Comparison of ENCODE assay signal across 25 cellular contexts in the genomic region with DNA sequence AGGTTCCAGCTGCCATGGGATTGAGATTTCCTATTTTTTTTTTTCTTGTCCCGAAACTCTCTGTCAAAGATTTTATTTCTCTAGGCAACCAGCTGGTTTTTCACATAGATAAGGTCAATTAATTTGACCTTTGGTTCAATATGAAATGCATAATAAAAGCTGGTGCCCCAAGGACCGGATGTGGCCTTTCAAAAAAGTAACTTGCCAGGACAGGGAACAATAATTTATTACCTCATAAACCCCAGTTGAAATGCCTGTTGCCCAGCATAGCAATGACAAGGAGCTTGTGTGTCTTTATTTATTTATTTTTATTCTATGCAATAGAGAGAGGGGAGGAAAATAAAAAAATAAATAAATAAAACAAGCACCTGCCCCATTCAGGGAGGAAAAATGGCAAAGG.
"Had no signal": no experiment of that assay in that cellular context is flagged by ENCODE, and none has a peak within 500 bp of the region (broad histone marks: within the 10 kb centered on the region; RNA-seq: fewer than 3 reads in every experiment).

No MANE protein-coding gene starts in this region.

- H3K9me3 ChIP-seq: mucosa of descending colon, neutrophil, pancreas, right lobe of liver, thyroid gland had no signal

- ATAC-seq: foreskin keratinocyte; gastroesophageal sphincter; heart left ventricle; left lung; mucosa of descending colon; natural killer cell treated with Interleukin-12 subunit alpha and Interleukin-12 subunit beta and Interleukin-15 and Interleukin-18, amount 100 ng/mL, for 72 hours; pancreas; right lobe of liver; stimulated activated naive CD8-positive, alpha-beta T cell treated with anti-CD3 and anti-CD28 coated beads, Interleukin-15, amount 100 ng/mL, for 72 hours had no signal

- DNase-seq: dermis blood vessel endothelial cell; effector memory CD4-positive, alpha-beta T cell; foreskin keratinocyte; heart left ventricle; kidney; left lung; mesenchymal stem cell; mucosa of descending colon; naive B cell; pancreas; right lobe of liver; small intestine; stimulated activated CD4-positive, alpha-beta T cell treated with anti-CD3 and anti-CD28 coated beads, Interleukin-15, amount 100 ng/mL, for 24 hours; stimulated activated CD4-positive, alpha-beta T cell treated with anti-CD3 and anti-CD28 coated beads, Interleukin-2, amount 100 ng/mL, for 48 hours; stimulated activated naive CD4-positive, alpha-beta T cell; stimulated activated naive CD8-positive, alpha-beta T cell treated with anti-CD3 and anti-CD28 coated beads, Interleukin-15, amount 100 ng/mL, for 72 hours; thyroid gland; trophoblast cell had no signal

- H3K4me3 ChIP-seq: coronary artery, esophagus muscularis mucosa, gastroesophageal sphincter, heart left ventricle, hepatocyte, left lung, mucosa of descending colon, pancreas, right lobe of liver, thyroid gland had no signal

- H3K27ac ChIP-seq: coronary artery, esophagus muscularis mucosa, foreskin keratinocyte, gastroesophageal sphincter, heart left ventricle, hepatocyte, left lung, neutrophil, pancreas, right lobe of liver, thyroid gland had no signal

- H3K36me3 ChIP-seq: esophagus muscularis mucosa, gastroesophageal sphincter, heart left ventricle, left lung, neutrophil, pancreas, right lobe of liver, thyroid gland had no signal

- H3K4me1 ChIP-seq: esophagus muscularis mucosa, foreskin keratinocyte, gastroesophageal sphincter, heart left ventricle, left lung, pancreas, right lobe of liver, thyroid gland had no signal

- FAIRE-seq: endothelial cell of umbilical vein, kidney, pancreas, small intestine had no signal
